ENCODE assay signal across 8 cellular contexts in the genomic region with DNA sequence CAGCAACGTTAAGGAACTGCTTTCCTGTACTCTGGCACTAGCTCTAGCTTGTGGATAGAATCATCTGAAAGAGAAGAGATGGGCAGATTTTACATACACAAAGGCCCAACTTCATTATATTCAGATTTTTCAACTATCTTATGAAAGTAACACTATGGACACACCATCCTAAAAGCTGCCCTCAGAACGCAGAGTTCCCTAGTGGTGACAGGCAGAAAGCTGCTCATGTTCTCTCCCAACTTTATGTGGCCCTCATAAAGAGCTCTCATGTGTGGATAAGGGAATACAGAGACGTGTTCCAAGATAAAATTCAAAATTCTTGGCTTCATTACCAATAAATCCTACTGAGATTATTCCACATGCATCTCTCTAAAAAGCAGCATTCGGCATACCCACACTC. TPM values are rescaled to one million over a fixed set of nuclear protein-coding genes. Genes with fewer than 3 reads are reported as not detected.
DNase-seq lines count a peak whose midpoint lies in the region; ATAC-seq, FAIRE-seq and TF ChIP-seq lines count a peak whose summit lies in the region.

No MANE protein-coding gene starts in this region.

- POLR2A ChIA-PET in CD8-positive, alpha-beta T cell (lab: Charles Lee) = interaction anchor here (1.0 kb wide), 1 partner anchor 66 kb away, joined by 3 read pairs; no protein-coding TSS in a partner anchor

- no peaks in the 10 kb centered on the region for H3K27me3 ChIP-seq in CD8-positive, alpha-beta T cell (ENCODE audit: insufficient read depth, low read length)
- H3K27me3 ChIP-seq in Loucy (ENCODE audit: insufficient read depth, low read length, poor library complexity, severe bottlenecking) = no peaks in the 10 kb centered on the region

- H3K9me2 ChIP-seq in Loucy (replicated peaks; ENCODE audit: low read depth, low read length) = no peaks in the 10 kb centered on the region

- no peak for FAIRE-seq in RCC 7860 (lab: Jason Lieb, UNC)

- no peaks in the 10 kb centered on the region for H3K36me3 ChIP-seq in CD8-positive, alpha-beta T cell (ENCODE audit: insufficient read depth, low read length)
- H3K36me3 ChIP-seq in Loucy (ENCODE audit: insufficient read depth, low read length) = no peaks in the 10 kb centered on the region

- peak overlapping the region; percentile 91 for H3K9ac ChIP-seq in Loucy (ENCODE audit: low read depth, low read length, poor library complexity, severe bottlenecking)

- H3K27me3 Mint-ChIP-seq in CD8-positive, alpha-beta T cell (ENCODE audit: low read depth) = no peaks in the 10 kb centered on the region
- no peaks in the 10 kb centered on the region for H3K27me3 Mint-ChIP-seq in nephron progenitor cell (ENCODE audit: low read depth, poor library complexity)

- 0 out of 2 replicates have a peak, but pooled peaks cover 3% of the 10 kb centered on the region for H3F3A ChIP-seq in Loucy (ENCODE audit: low read depth)

- peaks cover 58% of the 10 kb centered on the region for H3K79me2 ChIP-seq in Loucy (ENCODE audit: insufficient read depth, low read length)

- H3K27ac ChIP-seq in CD8-positive, alpha-beta T cell (ENCODE audit: low read depth, low read length) = peak overlapping the region; percentile 91
- H3K27ac ChIP-seq in coronary artery = peak overlapping the region; percentile 24 to 93

- H3K27ac Mint-ChIP-seq in CD8-positive, alpha-beta T cell = peak overlapping the region; percentile 98
- H3K27ac Mint-ChIP-seq in nephron progenitor cell = peak overlapping the region; percentile 98

- intact Hi-C loops in CD8-positive, alpha-beta T cell (cut with DNase I, micrococcal nuclease) = loop anchor here (1.0 to 10.0 kb wide), 10 partner anchors 106 to 1673 kb away; a partner anchor contains a TSS

- peak overlapping the region; percentile 99 for H3K4me3 Mint-ChIP-seq in CD8-positive, alpha-beta T cell
- H3K4me3 Mint-ChIP-seq in nephron progenitor cell = peak overlapping the region; percentile 91

- peaks cover 16% of the 10 kb centered on the region for H3K36me3 Mint-ChIP-seq in CD8-positive, alpha-beta T cell
- H3K36me3 Mint-ChIP-seq in nephron progenitor cell (ENCODE audit: low read depth) = peaks cover 7% of the 10 kb centered on the region

- H3K4me1 Mint-ChIP-seq in CD8-positive, alpha-beta T cell (ENCODE audit: low read depth) = peaks cover 55% of the 10 kb centered on the region
- peaks cover 59% of the 10 kb centered on the region for H3K4me1 Mint-ChIP-seq in nephron progenitor cell

- TF ChIP-seq CTCF in CD8-positive, alpha-beta T cell (IDR thresholded peaks at IDR 0.05) = no peak
- TF ChIP-seq CTCF in Loucy (conservative IDR thresholded peaks at IDR 0.05; ENCODE audit: low read length) (peak; percentile 30; the same call in 1 of the 2 replicates), coronary artery (IDR thresholded peaks at IDR 0.05) (no peak), nephron progenitor cell (IDR thresholded peaks at IDR 0.05) (no peak)

- H3K4me3 ChIP-seq in CD8-positive, alpha-beta T cell (ENCODE audit: low read depth, low read length) = peak overlapping the region; percentile 44
- H3K4me3 ChIP-seq in Loucy (ENCODE audit: low read length, poor library complexity, severe bottlenecking) = peak overlapping the region; percentile 98
- peak overlapping the region; percentile 79 for H3K4me3 ChIP-seq in coronary artery

- CTCF ChIA-PET in CD8-positive, alpha-beta T cell (lab: Charles Lee) = interaction anchor here (1.0 to 2.0 kb wide), 2 partner anchors 14 to 43 kb away, joined by 3 to 5 read pairs; no protein-coding TSS in a partner anchor

- peak overlapping the region; percentile 99 for H3K4me2 ChIP-seq in Loucy (ENCODE audit: low read depth, low read length, poor library complexity, severe bottlenecking)

- H3K9me3 Mint-ChIP-seq in CD8-positive, alpha-beta T cell = peaks cover 4% of the 10 kb centered on the region
- H3K9me3 Mint-ChIP-seq in nephron progenitor cell = peaks cover 7% of the 10 kb centered on the region

- no peak for DNase-seq in CD8-positive, alpha-beta T cell
- DNase-seq in coronary artery (ENCODE audit: low spot score) (no peak), nephron progenitor cell (no peak), cortex of kidney (lab: John Stamatoyannopoulos, UW) (no peak), RCC 7860 (ENCODE audit: low spot score) (no peak), occipital lobe (lab: John Stamatoyannopoulos, UW) (no peak)

- no peak for ATAC-seq in CD8-positive, alpha-beta T cell
- no peak for ATAC-seq in HG03354 (IDR thresholded peaks at IDR 0.05; ENCODE audit: poor library complexity, severe bottlenecking, unreplicated experiment)

- peaks cover 54% of the 10 kb centered on the region for H4K20me1 ChIP-seq in Loucy (ENCODE audit: insufficient read depth, low read length, poor library complexity, severe bottlenecking)

- no peaks in the 10 kb centered on the region for H3K9me3 ChIP-seq in CD8-positive, alpha-beta T cell (ENCODE audit: low read length)
- H3K9me3 ChIP-seq in Loucy (ENCODE audit: insufficient read depth, low read depth, low read length) = no peaks in the 10 kb centered on the region

- peaks cover 37% of the 10 kb centered on the region for H3K4me1 ChIP-seq in CD8-positive, alpha-beta T cell (ENCODE audit: insufficient read depth, low read length)
- peaks cover 42% of the 10 kb centered on the region for H3K4me1 ChIP-seq in Loucy (ENCODE audit: insufficient read depth, low read length, poor library complexity, severe bottlenecking)

- H2AFZ ChIP-seq in Loucy (ENCODE audit: low read length) = no peak overlapping the region

RNA-seq across cellular contexts. Expression of a gene that starts 1.5 kb away (rescaled TPM):
- total RNA-seq in CD8-positive, alpha-beta T cell = 100 to 1,000 TPM; 102 to 104 TPM
- 82.8 TPM for total RNA-seq in occipital lobe

Comparison
In these comparisons a context has a peak if more than half of its experiments do, and no peak if none do; other contexts are left out.
1. H3K4me3 ChIP-seq: peak in every context shown above with its lines; median percentile 98 in Loucy; 79 in coronary artery; 44 in CD8-positive, alpha-beta T cell.